ENCODE assay signal across 11 cellular contexts in the genomic region with DNA sequence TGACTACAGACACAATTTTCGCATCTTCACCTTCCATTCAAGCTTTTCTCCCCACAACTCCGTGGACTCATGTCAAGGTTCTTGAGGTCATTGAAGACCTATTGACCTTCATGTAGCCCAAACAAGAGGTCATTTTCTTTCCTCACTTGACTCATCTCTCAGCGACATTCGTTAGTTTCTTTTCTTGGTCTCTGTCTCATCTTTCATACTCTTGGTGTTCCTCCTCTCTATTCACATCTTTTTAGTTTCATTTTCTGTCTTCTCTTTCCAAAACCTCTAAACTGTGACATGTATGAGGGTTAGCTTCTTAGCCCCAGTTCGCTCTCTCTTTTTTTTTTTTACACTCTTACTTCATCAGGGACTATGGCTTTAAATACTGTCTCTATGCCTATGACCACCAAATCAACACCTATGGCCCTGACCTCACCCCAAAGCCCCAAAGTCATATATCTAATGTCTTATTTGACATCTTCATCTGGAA.
DNase-seq lines count a peak whose midpoint lies in the region; ATAC-seq, FAIRE-seq and TF ChIP-seq lines count a peak whose summit lies in the region.
"Had no signal": no experiment of that assay in that cellular context is flagged by ENCODE, and none has a peak within 500 bp of the region (broad histone marks: within the 10 kb centered on the region; RNA-seq: fewer than 3 reads in every experiment).

No MANE protein-coding gene starts in this region.

- FAIRE-seq in small intestine (lab: Jason Lieb, UNC): no peak
- FAIRE-seq: H1 had no signal

- ATAC-seq in activated CD4-positive, CD25-positive, alpha-beta regulatory T cell treated with anti-CD3 and anti-CD28 coated beads, Interleukin-2, amount 50 U/mL, for 24 hours: peak; percentile 91 to 92
- peak; percentile 97 for ATAC-seq in HG02610 (IDR thresholded peaks at IDR 0.05; ENCODE audit: unreplicated experiment)

- H3K79me2 ChIP-seq in KMS-11 (ENCODE audit: insufficient read depth, low read depth): no peaks in the 10 kb centered on the region

- H3K27ac ChIP-seq in KMS-11 (peak overlapping the region; percentile 81), small intestine (ENCODE audit: low read depth in 1 of 2, low read length in 1 of 2) (peak overlapping the region; percentile 48 to 78)
- H3K27ac ChIP-seq: 22Rv1 had no signal

- no peaks in the 10 kb centered on the region for H3K9me3 ChIP-seq in small intestine (ENCODE audit: control insufficient read depth, low read depth)

- H3K9ac ChIP-seq in KMS-11: peak overlapping the region; percentile 49

- no peaks in the 10 kb centered on the region for H4K20me1 ChIP-seq in KMS-11 (ENCODE audit: insufficient read depth)

- H3K4me3 ChIP-seq in KMS-11 (IDR thresholded peaks at IDR 0.05; ENCODE audit: insufficient read depth, low read depth, low read length) (no peak overlapping the region), small intestine (ENCODE audit: low read depth in 1 of 2, low read length in 2 of 2) (no peak overlapping the region), H7 (ENCODE audit: insufficient read depth, low read depth, low read length) (no peak overlapping the region)

- H3K27me3 ChIP-seq in KMS-11 (ENCODE audit: insufficient read depth, low read depth) (no peaks in the 10 kb centered on the region), small intestine (ENCODE audit: control insufficient read depth in 2 of 2, insufficient read depth in 2 of 2, low read length in 2 of 2) (no peaks in the 10 kb centered on the region), H7 (ENCODE audit: control insufficient read depth, insufficient read depth, low read length) (no peaks in the 10 kb centered on the region)

- no peaks in the 10 kb centered on the region for H3K36me3 ChIP-seq in KMS-11 (ENCODE audit: insufficient read depth)
- no peaks in the 10 kb centered on the region for H3K36me3 ChIP-seq in small intestine (ENCODE audit: control insufficient read depth in 2 of 2, insufficient read depth in 2 of 2, low read length in 2 of 2)
- no peaks in the 10 kb centered on the region for H3K36me3 ChIP-seq in H7 (replicated peaks; ENCODE audit: control insufficient read depth, insufficient read depth, low read length)

- peak overlapping the region; percentile 87 for H3K4me2 ChIP-seq in KMS-11

- DNase-seq in activated CD4-positive, CD25-positive, alpha-beta regulatory T cell (lab: John Stamatoyannopoulos, UW): no peak
- DNase-seq in small intestine (peak; percentile 28), KG1 (lab: John Stamatoyannopoulos, UW) (no peak), H7 (no peak), globus pallidus (ENCODE audit: low spot score) (no peak)
- DNase-seq: NK-92 treated with Interleukin-12 subunit alpha and Interleukin-12 subunit beta, amount 100 ng/mL, for 24 hours had no signal

- peak overlapping the region; percentile 42; the same call in 1 of the 2 replicates for H2AFZ ChIP-seq in KMS-11 (ENCODE audit: low read depth)

- WGBS in small intestine, 3 donors: 70 to 79% (median 72%) methylated on average over 5 of the region's 5 CpGs

- no peak for TF ChIP-seq CTCF in KMS-11 (conservative IDR thresholded peaks at IDR 0.05; ENCODE audit: low read depth, low read length)

- H3K4me1 ChIP-seq in KMS-11 (ENCODE audit: low read depth, poor library complexity, severe bottlenecking) (peaks cover 28% of the 10 kb centered on the region), small intestine (ENCODE audit: control insufficient read depth in 2 of 2, insufficient read depth in 1 of 2, low read depth in 1 of 2, low read length in 1 of 2) (no peaks in the 10 kb centered on the region)
